ENCODE assay signal across 14 cellular contexts in the genomic region with DNA sequence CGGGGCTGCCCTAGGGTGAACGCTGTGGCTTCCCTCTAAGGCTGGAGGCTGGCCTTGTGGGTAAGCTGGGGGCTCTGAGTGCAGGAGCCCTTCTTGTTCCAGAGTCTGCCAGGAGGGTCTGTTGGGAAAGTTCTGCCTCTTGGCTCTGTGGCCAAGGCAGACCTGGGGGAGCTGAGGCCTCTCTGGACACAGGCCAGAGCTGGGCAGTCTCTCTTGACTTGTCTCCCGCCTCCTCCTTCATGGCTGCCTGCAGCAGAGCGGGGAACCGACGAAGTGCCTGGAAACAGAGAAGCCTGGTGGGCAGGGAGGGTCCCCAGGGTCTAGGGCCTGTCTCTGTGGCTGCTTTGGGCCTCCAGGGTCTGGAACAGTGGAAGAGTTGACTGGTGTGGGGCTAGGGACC. TPM values are rescaled to one million over a fixed set of nuclear protein-coding genes. Genes with fewer than 3 reads are reported as not detected.
DNase-seq lines count a peak whose midpoint lies in the region; ATAC-seq, FAIRE-seq and TF ChIP-seq lines count a peak whose summit lies in the region.
"Had no signal": no experiment of that assay in that cellular context is flagged by ENCODE, and none has a peak within 500 bp of the region (broad histone marks: within the 10 kb centered on the region; RNA-seq: fewer than 3 reads in every experiment).

No MANE protein-coding gene starts in this region.

- no peak overlapping the region for H3K18ac ChIP-seq in trophoblast cell (ENCODE audit: low read length)

- peaks cover 29% of the 10 kb centered on the region for H3F3A ChIP-seq in neural progenitor cell (ENCODE audit: low read depth)

- H3K79me2 ChIP-seq in HepG2 (ENCODE audit: insufficient read depth, low read length) = no peaks in the 10 kb centered on the region
- H3K79me2 ChIP-seq in neural progenitor cell (ENCODE audit: low read depth) = no peaks in the 10 kb centered on the region
- H3K79me2 ChIP-seq in trophoblast cell (ENCODE audit: control insufficient read depth, insufficient read depth, low read length, poor library complexity) = no peaks in the 10 kb centered on the region

- H3K9me3 Mint-ChIP-seq in neural progenitor cell = no peaks in the 10 kb centered on the region
- H3K9me3 Mint-ChIP-seq in naive thymus-derived CD4-positive, alpha-beta T cell = no peaks in the 10 kb centered on the region

- H3K4me1 Mint-ChIP-seq in neural progenitor cell = peaks cover 23% of the 10 kb centered on the region
- H3K4me1 Mint-ChIP-seq in naive thymus-derived CD4-positive, alpha-beta T cell = peaks cover 0 to 3% (median 0%) of the 10 kb centered on the region in 7 donors

- H3K14ac ChIP-seq in trophoblast cell (ENCODE audit: low read length) = no peak overlapping the region

- H3K9ac ChIP-seq in HepG2 (ENCODE audit: insufficient read depth, low read depth, low read length) (no peak overlapping the region), neural progenitor cell (no peak overlapping the region), trophoblast cell (ENCODE audit: low read length) (no peak overlapping the region)

- no peaks in the 10 kb centered on the region for H3K79me1 ChIP-seq in trophoblast cell (ENCODE audit: low read length)

- no peak for FAIRE-seq in HepG2 (lab: Jason Lieb, UNC)

- no peak overlapping the region for H4K8ac ChIP-seq in trophoblast cell (ENCODE audit: low read depth, low read length)

- H2BK120ac ChIP-seq in trophoblast cell (ENCODE audit: insufficient read depth, low read length, poor library complexity) = no peak overlapping the region

- no peak overlapping the region for H4K12ac ChIP-seq in trophoblast cell (ENCODE audit: low read depth, low read length)

- WGBS in HepG2 (ENCODE audit: low lambda C conversion rate) = 9% methylated on average over 4 of the region's 6 CpGs
- WGBS in right lobe of liver (ENCODE audit: insufficient coverage, low coverage, low lambda C conversion rate, missing lambda C conversion rate) = no CpG with 5 or more reads among the region's 6 CpGs
- WGBS in trophoblast cell (ENCODE audit: extremely low coverage, insufficient coverage, insufficient read length) = no CpG with 5 or more reads among the region's 6 CpGs

- peaks cover 16% of the 10 kb centered on the region for H3K27me3 Mint-ChIP-seq in neural progenitor cell (ENCODE audit: insufficient read depth, low read depth)
- peaks cover 0 to 15% (median 5%) of the 10 kb centered on the region in 5 donors for H3K27me3 Mint-ChIP-seq in naive thymus-derived CD4-positive, alpha-beta T cell

- peaks cover 3% of the 10 kb centered on the region; the same call in 1 of the 2 replicates for H4K20me1 ChIP-seq in HepG2 (ENCODE audit: insufficient read depth, low read length)
- no peaks in the 10 kb centered on the region for H4K20me1 ChIP-seq in neural progenitor cell (ENCODE audit: low read depth)

- CTCF ChIA-PET in HepG2 (lab: Yijun Ruan, JAX; ENCODE audit: low intra/inter-chr PET ratio, low total read pairs) = no interaction called here
- CTCF ChIA-PET in naive thymus-derived CD4-positive, alpha-beta T cell (lab: Charles Lee) = interaction anchor here (1.6 kb wide), 1 partner anchor 105 kb away, joined by 4 read pairs; no protein-coding TSS in a partner anchor

- TF ChIP-seq POLR2A in HepG2 (IDR thresholded peaks at IDR 0.05; ENCODE audit: insufficient read depth in 1 of 2, low read depth in 2 of 2, low read length in 2 of 2) = no peak
- TF ChIP-seq POLR2A in right lobe of liver (IDR thresholded peaks at IDR 0.05) = no peak

- no TSS peak for BruUV-seq in HepG2 (replicated peaks; lab: Mats Ljungman, UMichigan)

- H3K4ac ChIP-seq in trophoblast cell (ENCODE audit: low read depth, low read length) = no peak overlapping the region

- peak overlapping the region; percentile 30 for H3K4me3 Mint-ChIP-seq in neural progenitor cell
- peak overlapping the region in 3 of 10 donors; percentile 19 to 65 (median 52) for H3K4me3 Mint-ChIP-seq in naive thymus-derived CD4-positive, alpha-beta T cell

- H3K27me3 ChIP-seq in HepG2 (ENCODE audit: control insufficient read depth in 1 of 2, insufficient read depth in 2 of 2, low read length in 2 of 2) (peaks cover 37 to 91% of the 10 kb centered on the region in 2 experiments), right lobe of liver (peaks cover 0 to 9% of the 10 kb centered on the region in 2 donors), dorsolateral prefrontal cortex (peaks cover 0 to 15% (median 0%) of the 10 kb centered on the region in 45 donors), neural progenitor cell (peaks cover 42% of the 10 kb centered on the region), trophoblast cell (ENCODE audit: insufficient read depth, low read length) (peaks cover 18% of the 10 kb centered on the region)
- peaks cover 7% of the 10 kb centered on the region in 2 donors for H3K27me3 ChIP-seq in naive thymus-derived CD4-positive, alpha-beta T cell (ENCODE audit: control insufficient read depth in 2 of 2, insufficient read depth in 2 of 2, low read length in 2 of 2)

- H2BK5ac ChIP-seq in trophoblast cell (ENCODE audit: low read depth, low read length, poor library complexity) = no peak overlapping the region

- H3K4me3 ChIP-seq in HepG2 (replicated peaks in 1 of 3; ENCODE audit: insufficient read depth in 1 of 3, low read depth in 2 of 3, low read length in 3 of 3) (no peak overlapping the region), right lobe of liver (no peak overlapping the region), dorsolateral prefrontal cortex (peak overlapping the region in 7 of 59 donors; percentile 42 to 69 (median 65)), neural progenitor cell (no peak overlapping the region), trophoblast cell (ENCODE audit: low read depth, low read length) (no peak overlapping the region)
- H3K4me3 ChIP-seq in naive thymus-derived CD4-positive, alpha-beta T cell (ENCODE audit: low read length) = no peak overlapping the region
- H3K4me3 ChIP-seq: Peyer's patch had no signal

- no peaks in the 10 kb centered on the region for H3K36me3 ChIP-seq in HepG2 (replicated peaks in 1 of 2; ENCODE audit: control insufficient read depth in 1 of 2, insufficient read depth in 2 of 2, low read length in 2 of 2)
- no peaks in the 10 kb centered on the region for H3K36me3 ChIP-seq in right lobe of liver
- H3K36me3 ChIP-seq in neural progenitor cell = no peaks in the 10 kb centered on the region
- no peaks in the 10 kb centered on the region for H3K36me3 ChIP-seq in naive thymus-derived CD4-positive, alpha-beta T cell (ENCODE audit: control insufficient read depth in 2 of 3, insufficient read depth in 3 of 3, low read length in 3 of 3)
- H3K36me3 ChIP-seq in trophoblast cell (ENCODE audit: control insufficient read depth in 1 of 2, insufficient read depth in 2 of 2, low read length in 2 of 2) = no peaks in the 10 kb centered on the region
- H3K36me3 ChIP-seq: Peyer's patch had no signal

- no peak overlapping the region for H3K27ac ChIP-seq in HepG2 (ENCODE audit: extremely low read length, insufficient read depth, low read length)
- H3K27ac ChIP-seq in right lobe of liver = no peak overlapping the region
- H3K27ac ChIP-seq in dorsolateral prefrontal cortex = peak overlapping the region in 56 of 59 donors; percentile 18 to 98 (median 82)
- no peak overlapping the region for H3K27ac ChIP-seq in neural progenitor cell
- H3K27ac ChIP-seq in naive thymus-derived CD4-positive, alpha-beta T cell (ENCODE audit: low read depth, low read length) = no peak overlapping the region
- H3K27ac ChIP-seq in trophoblast cell (ENCODE audit: low read depth, low read length) = no peak overlapping the region
- H3K27ac ChIP-seq: Peyer's patch had no signal

- no peak for TF ChIP-seq RAD21 in HepG2 (CRISPR knock-in tag; IDR thresholded peaks at IDR 0.05)

- intact Hi-C loops in HepG2 (cut with micrococcal nuclease; ENCODE audit: unreplicated experiment) = no loop called here
- intact Hi-C loops in right lobe of liver (cut with DNase I) = no loop called here
- intact Hi-C loops in dorsolateral prefrontal cortex (cut with DNase I) = loop anchor here in 1 of 2 donors (5.0 kb wide), 1 partner anchor 105 kb away; no protein-coding TSS in a partner anchor
- intact Hi-C loops in naive thymus-derived CD4-positive, alpha-beta T cell (cut with micrococcal nuclease) = no loop called here

- DNase-seq in HepG2 (ENCODE audit: low spot score) (no peak), right lobe of liver (no peak), dorsolateral prefrontal cortex (no peak), neural progenitor cell (ENCODE audit: low spot score) (no peak), NCI-H1105 treated with DMSO at 0.1 percent for 48 hours (lab: John Stamatoyannopoulos, UW) (no peak), middle frontal gyrus (ENCODE audit: extremely low spot score, low spot score) (no peak), trophoblast cell (no peak)
- no peak for DNase-seq in naive thymus-derived CD4-positive, alpha-beta T cell
- DNase-seq: 8988T, Kasumi-1, NCI-H1930, NCI-H2171, NCI-H510A, Peyer's patch had no signal

- H2AK5ac ChIP-seq in trophoblast cell (ENCODE audit: low read length) = no peak overlapping the region

- ATAC-seq in HepG2 (no peak), right lobe of liver (no peak)
- ATAC-seq in naive thymus-derived CD4-positive, alpha-beta T cell = no peak

- H2AFZ ChIP-seq in HepG2 (ENCODE audit: low read length) (no peak overlapping the region), neural progenitor cell (replicated peaks) (no peak overlapping the region), trophoblast cell (ENCODE audit: insufficient read depth, low read length, poor library complexity) (no peak overlapping the region)

- TF ChIP-seq EP300 in HepG2 (IDR thresholded peaks at IDR 0.05; ENCODE audit: low read depth in 2 of 2, low read length in 2 of 2) (no peak), HepG2 (CRISPR knock-in tag; IDR thresholded peaks at IDR 0.05; ENCODE audit: borderline replicate concordance) (no peak)

- no peaks in the 10 kb centered on the region for H3K36me3 Mint-ChIP-seq in neural progenitor cell
- H3K36me3 Mint-ChIP-seq in naive thymus-derived CD4-positive, alpha-beta T cell = no peaks in the 10 kb centered on the region

- H3K4me2 ChIP-seq in HepG2 (ENCODE audit: low read depth, low read length) = no peak overlapping the region
- H3K4me2 ChIP-seq in neural progenitor cell = peak overlapping the region; percentile 77
- H3K4me2 ChIP-seq in trophoblast cell (ENCODE audit: low read length) = no peak overlapping the region

- H3K27ac Mint-ChIP-seq in neural progenitor cell = no peak overlapping the region
- no peak overlapping the region for H3K27ac Mint-ChIP-seq in naive thymus-derived CD4-positive, alpha-beta T cell

- H3K23ac ChIP-seq in trophoblast cell (ENCODE audit: low read length) = no peak overlapping the region

- no peaks in the 10 kb centered on the region for H3K4me1 ChIP-seq in HepG2 (ENCODE audit: insufficient read depth, low read length)
- H3K4me1 ChIP-seq in right lobe of liver = no peaks in the 10 kb centered on the region
- peaks cover 45% of the 10 kb centered on the region for H3K4me1 ChIP-seq in neural progenitor cell
- no peaks in the 10 kb centered on the region for H3K4me1 ChIP-seq in naive thymus-derived CD4-positive, alpha-beta T cell (ENCODE audit: control insufficient read depth in 2 of 2, insufficient read depth in 2 of 2, low read length in 2 of 2)
- H3K4me1 ChIP-seq in trophoblast cell (ENCODE audit: control insufficient read depth in 1 of 2, insufficient read depth in 2 of 2, low read length in 2 of 2) = no peaks in the 10 kb centered on the region

- POLR2A ChIA-PET in HepG2 (lab: Yijun Ruan, JAX) = no interaction called here
- POLR2A ChIA-PET in naive thymus-derived CD4-positive, alpha-beta T cell (lab: Charles Lee) = no interaction called here

- H2BK12ac ChIP-seq in trophoblast cell (ENCODE audit: low read length) = no peak overlapping the region

- TF ChIP-seq CTCF in HepG2 (CRISPR knock-in tag; IDR thresholded peaks at IDR 0.05) (no peak), right lobe of liver (IDR thresholded peaks at IDR 0.05) (no peak), dorsolateral prefrontal cortex (IDR thresholded peaks at IDR 0.05 in 54 of 56, conservative IDR thresholded peaks at IDR 0.05 in 2 of 56; ENCODE audit: low read depth in 1 of 56, partially characterized antibody in 56 of 56) (no peak), neural progenitor cell (IDR thresholded peaks at IDR 0.05) (no peak)

- no peak overlapping the region for H4K91ac ChIP-seq in trophoblast cell (ENCODE audit: low read depth, low read length)

- no peaks in the 10 kb centered on the region for H3K9me3 ChIP-seq in HepG2 (ENCODE audit: low read length)
- H3K9me3 ChIP-seq in right lobe of liver = no peaks in the 10 kb centered on the region
- H3K9me3 ChIP-seq in neural progenitor cell (ENCODE audit: low read depth) = no peaks in the 10 kb centered on the region
- H3K9me3 ChIP-seq in naive thymus-derived CD4-positive, alpha-beta T cell (ENCODE audit: control insufficient read depth in 2 of 3, low read length in 3 of 3) = no peaks in the 10 kb centered on the region
- H3K9me3 ChIP-seq in trophoblast cell (ENCODE audit: insufficient read depth, low read depth, low read length) = peaks cover 4% of the 10 kb centered on the region
- H3K9me3 ChIP-seq: Peyer's patch had no signal

- in situ Hi-C loops in HepG2 (cut with HindIII; ENCODE audit: extremely low pct_ligation_motif_present, low pct_unique_long_range_greater_than_20kb) = no loop called here

RNA-seq across cellular contexts. Expression of a gene that starts 30.3 kb away (rescaled TPM):
- total RNA-seq in HepG2 (2016; rRNA removed; fragmentation: Illumina TruSeq; extraction: Trizol) (38.3 and 39.6 TPM in 2 replicates), right lobe of liver (10 to 100 TPM in 3 of 6 experiments, 1 to 10 TPM in 3; 7.4 to 24.3 (median 10.5) TPM), dorsolateral prefrontal cortex (10 to 100 TPM; 15.4 to 34.4 (median 24.5) TPM), neural progenitor cell (ENCODE audit: low replicate concordance) (15.1 and 39.3 TPM in 2 replicates)
- total RNA-seq in HepG2 (2016; cell fraction: cytosol; rRNA removed; fragmentation: Illumina TruSeq; extraction: Trizol; ENCODE audit: low read depth) = 20.2 and 25.8 TPM in 2 replicates
- 37.8 and 38.9 TPM in 2 replicates for total RNA-seq in HepG2 (2016; cell fraction: insoluble cytoplasmic fraction; rRNA removed; fragmentation: Illumina TruSeq; extraction: Trizol)
- total RNA-seq in HepG2 (2016; cell fraction: membrane; rRNA removed; fragmentation: Illumina TruSeq; extraction: Trizol) = 53.4 and 59.7 TPM in 2 replicates
- 27.1 and 27.5 TPM in 2 replicates for total RNA-seq in HepG2 (2016; cell fraction: nucleus; rRNA removed; fragmentation: Illumina TruSeq; extraction: Trizol)
- 16.1 and 21.0 TPM in 2 replicates for polyA plus RNA-seq in HepG2 (2011; rRNA removed)
- polyA plus RNA-seq in HepG2 (2011; cell fraction: cytosol; rRNA removed) = 16.3 and 20.9 TPM in 2 replicates
- 49.0 and 57.5 TPM in 2 replicates for polyA plus RNA-seq in HepG2 (2011; cell fraction: nucleus; rRNA removed)
- 13.3 and 14.5 TPM in 2 replicates for polyA plus RNA-seq in HepG2 (2012)
- 27.1 and 37.0 TPM in 2 replicates for polyA plus RNA-seq in HepG2 (2016; cell fraction: cytosol; fragmentation: Illumina TruSeq; extraction: Trizol; ENCODE audit: low read depth)
- polyA plus RNA-seq in HepG2 (2016; cell fraction: insoluble cytoplasmic fraction; fragmentation: Illumina TruSeq; extraction: Trizol; ENCODE audit: low read depth) = 36.5 and 40.8 TPM in 2 replicates
- 47.4 and 49.9 TPM in 2 replicates for polyA plus RNA-seq in HepG2 (2016; cell fraction: membrane; fragmentation: Illumina TruSeq; extraction: Trizol; ENCODE audit: low read depth)
- polyA plus RNA-seq in HepG2 (2016; cell fraction: nucleus; fragmentation: Illumina TruSeq; extraction: Trizol; ENCODE audit: insufficient read depth, low read depth) = 44.7 and 46.3 TPM in 2 replicates
- polyA minus RNA-seq in HepG2 (2011; rRNA and poly(A)+ RNA removed; ENCODE audit: low replicate concordance) = 15.3 and 46.5 TPM in 2 replicates
- polyA minus RNA-seq in HepG2 (2011; cell fraction: cytosol; rRNA and poly(A)+ RNA removed) = 9.7 and 12.0 TPM in 2 replicates
- 18.4 and 20.1 TPM in 2 replicates for polyA minus RNA-seq in HepG2 (2011; cell fraction: nucleus; rRNA and poly(A)+ RNA removed)
- total RNA-seq in naive thymus-derived CD4-positive, alpha-beta T cell = 10 to 100 TPM in 4 of 5 experiments, 1 to 10 TPM in 1; 8.7 to 14.9 (median 12.3) TPM
- polyA plus RNA-seq in naive thymus-derived CD4-positive, alpha-beta T cell = 10 to 100 TPM in 1 of 2 donors, 1 to 10 TPM in 1; 9.1 to 10.4 TPM
- 9.4 and 9.5 TPM in 2 replicates for polyA plus RNA-seq in trophoblast cell (2013)

RNA-seq across cellular contexts. Expression of a gene that starts 33.4 kb away (rescaled TPM):
- total RNA-seq in HepG2 (2016; rRNA removed; fragmentation: Illumina TruSeq; extraction: Trizol) (0.14 and 0.15 TPM in 2 replicates), right lobe of liver (1 to 10 TPM in 5 of 6 experiments, under 1 TPM in 1; 0.37 to 4.6 (median 2.3) TPM), dorsolateral prefrontal cortex (10 to 100 TPM; 15.5 to 43.3 (median 25.0) TPM), neural progenitor cell (ENCODE audit: low replicate concordance) (0.54 and 2.0 TPM in 2 replicates)
- total RNA-seq in HepG2 (2016; cell fraction: cytosol; rRNA removed; fragmentation: Illumina TruSeq; extraction: Trizol; ENCODE audit: low read depth) = under 0.01 TPM in 1 of 2 replicates, not detected in the other
- 0.12 and 0.22 TPM in 2 replicates for total RNA-seq in HepG2 (2016; cell fraction: insoluble cytoplasmic fraction; rRNA removed; fragmentation: Illumina TruSeq; extraction: Trizol)
- total RNA-seq in HepG2 (2016; cell fraction: membrane; rRNA removed; fragmentation: Illumina TruSeq; extraction: Trizol) = 0.06 and 0.10 TPM in 2 replicates
- 0.19 and 0.22 TPM in 2 replicates for total RNA-seq in HepG2 (2016; cell fraction: nucleus; rRNA removed; fragmentation: Illumina TruSeq; extraction: Trizol)
- 0.67 and 1.3 TPM in 2 replicates for polyA plus RNA-seq in HepG2 (2011; rRNA removed)
- 0.32 and 0.78 TPM in 2 replicates for polyA plus RNA-seq in HepG2 (2011; cell fraction: cytosol; rRNA removed)
- 6.0 and 6.1 TPM in 2 replicates for polyA plus RNA-seq in HepG2 (2011; cell fraction: nucleus; rRNA removed)
- polyA plus RNA-seq in HepG2 (2012) = 0.11 and 0.15 TPM in 2 replicates
- 0.05 TPM in 1 of 2 replicates, not detected in the other for polyA plus RNA-seq in HepG2 (2016; cell fraction: cytosol; fragmentation: Illumina TruSeq; extraction: Trizol; ENCODE audit: low read depth)
- 0.10 and 0.20 TPM in 2 replicates for polyA plus RNA-seq in HepG2 (2016; cell fraction: insoluble cytoplasmic fraction; fragmentation: Illumina TruSeq; extraction: Trizol; ENCODE audit: low read depth)
- 0.07 TPM in 1 of 2 replicates, not detected in the other for polyA plus RNA-seq in HepG2 (2016; cell fraction: membrane; fragmentation: Illumina TruSeq; extraction: Trizol; ENCODE audit: low read depth)
- 0.37 and 0.83 TPM in 2 replicates for polyA plus RNA-seq in HepG2 (2016; cell fraction: nucleus; fragmentation: Illumina TruSeq; extraction: Trizol; ENCODE audit: insufficient read depth, low read depth)
- polyA minus RNA-seq in HepG2 (2011; rRNA and poly(A)+ RNA removed; ENCODE audit: low replicate concordance) = 1.2 TPM in 1 of 2 replicates, not detected in the other
- 0.20 TPM in 1 of 2 replicates, not detected in the other for polyA minus RNA-seq in HepG2 (2011; cell fraction: cytosol; rRNA and poly(A)+ RNA removed)
- polyA minus RNA-seq in HepG2 (2011; cell fraction: nucleus; rRNA and poly(A)+ RNA removed) = 0.90 and 1.2 TPM in 2 replicates
- 10 to 100 TPM; 10.1 to 37.4 (median 18.4) TPM for total RNA-seq in naive thymus-derived CD4-positive, alpha-beta T cell
- 1 to 10 TPM in 1 of 2 donors, under 1 TPM in 1; 0.11 to 1.5 TPM for polyA plus RNA-seq in naive thymus-derived CD4-positive, alpha-beta T cell
- 0.17 and 0.18 TPM in 2 replicates for polyA plus RNA-seq in trophoblast cell (2013)

RNA-seq across cellular contexts. Expression of a gene that starts 51.0 kb away (rescaled TPM):
- total RNA-seq in HepG2 (2016; rRNA removed; fragmentation: Illumina TruSeq; extraction: Trizol) = 83.9 and 128 TPM in 2 replicates
- total RNA-seq in HepG2 (2016; cell fraction: cytosol; rRNA removed; fragmentation: Illumina TruSeq; extraction: Trizol; ENCODE audit: low read depth) = 51.3 and 72.8 TPM in 2 replicates
- total RNA-seq in HepG2 (2016; cell fraction: insoluble cytoplasmic fraction; rRNA removed; fragmentation: Illumina TruSeq; extraction: Trizol) = 89.5 and 137 TPM in 2 replicates
- 77.4 and 86.1 TPM in 2 replicates for total RNA-seq in HepG2 (2016; cell fraction: membrane; rRNA removed; fragmentation: Illumina TruSeq; extraction: Trizol)
- total RNA-seq in HepG2 (2016; cell fraction: nucleus; rRNA removed; fragmentation: Illumina TruSeq; extraction: Trizol) = 76.0 and 95.5 TPM in 2 replicates
- 135 and 164 TPM in 2 replicates for polyA plus RNA-seq in HepG2 (2011; rRNA removed)
- polyA plus RNA-seq in HepG2 (2011; cell fraction: cytosol; rRNA removed) = 82.7 and 131 TPM in 2 replicates
- 155 and 197 TPM in 2 replicates for polyA plus RNA-seq in HepG2 (2011; cell fraction: nucleus; rRNA removed)
- 64.5 and 73.8 TPM in 2 replicates for polyA plus RNA-seq in HepG2 (2012)
- 84.3 and 98.6 TPM in 2 replicates for polyA plus RNA-seq in HepG2 (2016; cell fraction: cytosol; fragmentation: Illumina TruSeq; extraction: Trizol; ENCODE audit: low read depth)
- 87.8 and 97.0 TPM in 2 replicates for polyA plus RNA-seq in HepG2 (2016; cell fraction: insoluble cytoplasmic fraction; fragmentation: Illumina TruSeq; extraction: Trizol; ENCODE audit: low read depth)
- polyA plus RNA-seq in HepG2 (2016; cell fraction: membrane; fragmentation: Illumina TruSeq; extraction: Trizol; ENCODE audit: low read depth) = 69.1 and 85.3 TPM in 2 replicates
- 191 and 194 TPM in 2 replicates for polyA plus RNA-seq in HepG2 (2016; cell fraction: nucleus; fragmentation: Illumina TruSeq; extraction: Trizol; ENCODE audit: insufficient read depth, low read depth)
- 95.9 and 234 TPM in 2 replicates for polyA minus RNA-seq in HepG2 (2011; rRNA and poly(A)+ RNA removed; ENCODE audit: low replicate concordance)
- polyA minus RNA-seq in HepG2 (2011; cell fraction: cytosol; rRNA and poly(A)+ RNA removed) = 32.9 and 45.5 TPM in 2 replicates
- polyA minus RNA-seq in HepG2 (2011; cell fraction: nucleus; rRNA and poly(A)+ RNA removed) = 23.3 and 29.3 TPM in 2 replicates
- total RNA-seq in right lobe of liver = 100 to 1,000 TPM in 4 of 6 experiments, 10 to 100 TPM in 2; 76.5 to 166 (median 122) TPM
- total RNA-seq in dorsolateral prefrontal cortex = 100 to 1,000 TPM in 3 of 120 experiments, 10 to 100 TPM in 117; 62.7 to 113 (median 81.7) TPM
- 39.1 and 42.5 TPM in 2 replicates for total RNA-seq in neural progenitor cell (ENCODE audit: low replicate concordance)
- 100 to 1,000 TPM in 3 of 5 experiments, 10 to 100 TPM in 2; 71.0 to 150 (median 136) TPM for total RNA-seq in naive thymus-derived CD4-positive, alpha-beta T cell
- 100 to 1,000 TPM; 110 to 116 TPM for polyA plus RNA-seq in naive thymus-derived CD4-positive, alpha-beta T cell
- polyA plus RNA-seq in trophoblast cell (2013) = 186 and 190 TPM in 2 replicates

RNA-seq across cellular contexts. Expression of a gene that starts 51.3 kb away (rescaled TPM):
- total RNA-seq in HepG2 (2016; rRNA removed; fragmentation: Illumina TruSeq; extraction: Trizol) = 3.9 and 6.5 TPM in 2 replicates
- total RNA-seq in HepG2 (2016; cell fraction: cytosol; rRNA removed; fragmentation: Illumina TruSeq; extraction: Trizol; ENCODE audit: low read depth) = 1.5 and 2.2 TPM in 2 replicates
- 3.5 and 5.4 TPM in 2 replicates for total RNA-seq in HepG2 (2016; cell fraction: insoluble cytoplasmic fraction; rRNA removed; fragmentation: Illumina TruSeq; extraction: Trizol)
- 1.7 and 1.8 TPM in 2 replicates for total RNA-seq in HepG2 (2016; cell fraction: membrane; rRNA removed; fragmentation: Illumina TruSeq; extraction: Trizol)
- 6.4 and 6.8 TPM in 2 replicates for total RNA-seq in HepG2 (2016; cell fraction: nucleus; rRNA removed; fragmentation: Illumina TruSeq; extraction: Trizol)
- 2.6 and 3.1 TPM in 2 replicates for polyA plus RNA-seq in HepG2 (2011; rRNA removed)
- polyA plus RNA-seq in HepG2 (2011; cell fraction: cytosol; rRNA removed) = 2.5 and 3.1 TPM in 2 replicates
- polyA plus RNA-seq in HepG2 (2011; cell fraction: nucleus; rRNA removed) = 7.8 and 8.8 TPM in 2 replicates
- polyA plus RNA-seq in HepG2 (2012) = 1.3 and 1.7 TPM in 2 replicates
- polyA plus RNA-seq in HepG2 (2016; cell fraction: cytosol; fragmentation: Illumina TruSeq; extraction: Trizol; ENCODE audit: low read depth) = 0.84 and 1.9 TPM in 2 replicates
- 2.3 and 3.3 TPM in 2 replicates for polyA plus RNA-seq in HepG2 (2016; cell fraction: insoluble cytoplasmic fraction; fragmentation: Illumina TruSeq; extraction: Trizol; ENCODE audit: low read depth)
- 0.73 and 1.3 TPM in 2 replicates for polyA plus RNA-seq in HepG2 (2016; cell fraction: membrane; fragmentation: Illumina TruSeq; extraction: Trizol; ENCODE audit: low read depth)
- 8.2 and 9.2 TPM in 2 replicates for polyA plus RNA-seq in HepG2 (2016; cell fraction: nucleus; fragmentation: Illumina TruSeq; extraction: Trizol; ENCODE audit: insufficient read depth, low read depth)
- 6.7 and 28.4 TPM in 2 replicates for polyA minus RNA-seq in HepG2 (2011; rRNA and poly(A)+ RNA removed; ENCODE audit: low replicate concordance)
- 1.3 and 3.0 TPM in 2 replicates for polyA minus RNA-seq in HepG2 (2011; cell fraction: cytosol; rRNA and poly(A)+ RNA removed)
- polyA minus RNA-seq in HepG2 (2011; cell fraction: nucleus; rRNA and poly(A)+ RNA removed) = 7.5 and 8.9 TPM in 2 replicates
- 1 to 10 TPM; 3.1 to 7.1 (median 4.5) TPM for total RNA-seq in right lobe of liver
- total RNA-seq in dorsolateral prefrontal cortex = 10 to 100 TPM; 14.0 to 39.6 (median 25.8) TPM
- 7.0 and 15.5 TPM in 2 replicates for total RNA-seq in neural progenitor cell (ENCODE audit: low replicate concordance)
- total RNA-seq in naive thymus-derived CD4-positive, alpha-beta T cell = 10 to 100 TPM in 3 of 5 experiments, 1 to 10 TPM in 2; 8.5 to 16.4 (median 11.2) TPM
- 1 to 10 TPM; 5.0 to 5.3 TPM for polyA plus RNA-seq in naive thymus-derived CD4-positive, alpha-beta T cell
- 3.2 and 3.5 TPM in 2 replicates for polyA plus RNA-seq in trophoblast cell (2013)

Comparison
In these comparisons a context has a peak if more than half of its experiments do, and no peak if none do; other contexts are left out.
1. H3K27ac ChIP-seq: peak in dorsolateral prefrontal cortex (56 of 59); none in HepG2 (single experiment), right lobe of liver (0 of 3), neural progenitor cell (single experiment), naive thymus-derived CD4-positive, alpha-beta T cell (single experiment) and trophoblast cell (single experiment).